In the genomic region with DNA sequence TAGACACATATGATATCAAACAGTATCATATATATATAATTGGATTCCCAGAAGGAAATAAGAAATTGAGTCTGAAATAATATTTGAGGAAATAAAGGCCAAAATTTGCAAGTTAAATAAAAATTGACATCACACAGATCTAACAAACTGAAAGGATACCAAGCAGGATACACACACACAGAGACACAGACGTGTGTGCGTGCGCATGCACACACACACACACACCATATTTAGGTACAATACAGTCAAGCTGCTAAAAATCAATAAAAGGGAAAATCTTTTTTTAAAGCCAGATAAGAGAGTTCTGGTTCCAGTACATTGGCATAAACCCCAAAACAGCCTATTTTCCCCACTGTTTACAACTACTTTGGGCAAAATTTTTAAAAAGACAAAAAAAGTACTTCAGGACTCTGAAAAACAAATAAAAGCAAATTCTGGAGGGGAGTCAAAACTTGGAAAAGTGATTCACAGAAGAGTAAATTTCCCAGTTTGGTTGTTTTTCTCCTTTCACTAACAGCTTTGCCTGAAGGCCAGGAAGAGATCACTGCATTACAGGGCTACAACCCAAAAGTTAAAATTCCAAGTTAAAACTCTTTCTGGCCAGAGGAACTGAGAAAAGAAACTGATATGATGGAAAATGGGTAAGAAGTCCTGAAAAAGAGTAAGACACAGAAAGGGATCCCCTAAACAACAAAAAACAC, we compare ENCODE assay signal across 16 cellular contexts. TPM values are rescaled to one million over a fixed set of nuclear protein-coding genes. Genes with fewer than 3 reads are reported as not detected.
DNase-seq lines count a peak whose midpoint lies in the region; ATAC-seq and TF ChIP-seq lines count a peak whose summit lies in the region.
"Had no signal": no experiment of that assay in that cellular context is flagged by ENCODE, and none has a peak within 500 bp of the region (broad histone marks: within the 10 kb centered on the region; RNA-seq: fewer than 3 reads in every experiment).

No MANE protein-coding gene starts in this region.

- H3K27me3 ChIP-seq in OCI-LY1 (ENCODE audit: insufficient read depth, low read length) (no peaks in the 10 kb centered on the region), endodermal cell (ENCODE audit: control insufficient read depth, insufficient read depth, low read length, poor library complexity, severe bottlenecking) (no peaks in the 10 kb centered on the region), spleen (replicated peaks in 1 of 7) (no peaks in the 10 kb centered on the region)
- H3K27me3 ChIP-seq: left lung had no signal

- H3K4me3 Mint-ChIP-seq in activated CD4-positive, alpha-beta T cell treated with anti-CD3 and anti-CD28 coated beads, Interleukin-2, amount 10 ng/mL, durations not matched to agents 24 days and 14 days, result no peak overlapping the region
- H3K4me3 Mint-ChIP-seq in endodermal cell, result no peak overlapping the region
- H3K4me3 Mint-ChIP-seq: activated CD4-positive, alpha-beta memory T cell treated with anti-CD3 and anti-CD28 coated beads for 36 hours; activated naive CD8-positive, alpha-beta T cell treated with anti-CD3 and anti-CD28 coated beads, Interleukin-2, amount 10 ng/mL, durations not matched to agents 7 days and 5 days had no signal

- no peaks in the 10 kb centered on the region for H3F3A ChIP-seq in OCI-LY1 (ENCODE audit: insufficient read depth, low read length)

- peak overlapping the region; percentile 16; the same call in 1 of the 2 replicates for H3K4me2 ChIP-seq in OCI-LY1 (ENCODE audit: low read length)

- no peaks in the 10 kb centered on the region for H3K9me2 ChIP-seq in OCI-LY1 (ENCODE audit: low read depth, low read length)

- DNase-seq in activated CD4-positive, alpha-beta T cell treated with anti-CD3 and anti-CD28 coated beads, Interleukin-2, amount 10 ng/mL, durations not matched to agents 24 days and 14 days, result peak; percentile 15
- no peak for DNase-seq in activated CD4-positive, alpha-beta T cell treated with anti-CD3 and anti-CD28 coated beads, Interleukin-2, amount 50 U/mL, for 4 hours
- no peak for DNase-seq in endodermal cell
- no peak for DNase-seq in spleen
- no peak for DNase-seq in G401 (ENCODE audit: low spot score)
- DNase-seq: 8988T; activated CD4-positive, alpha-beta memory T cell treated with anti-CD3 and anti-CD28 coated beads for 36 hours; activated naive CD8-positive, alpha-beta T cell treated with anti-CD3 and anti-CD28 coated beads, Interleukin-2, amount 10 ng/mL, durations not matched to agents 7 days and 5 days; left lung; stimulated activated CD4-positive, alpha-beta T cell treated with anti-CD3 and anti-CD28 coated beads, Interleukin-1b, Interleukin-23, amount 100 ng/mL, for 48 hours; stimulated activated naive CD8-positive, alpha-beta T cell treated with anti-CD3 and anti-CD28 coated beads, Interleukin-15, amount 100 ng/mL, for 72 hours; T-helper 1 cell had no signal

- peaks cover 73% of the 10 kb centered on the region for H3K4me1 ChIP-seq in OCI-LY1 (ENCODE audit: insufficient read depth, low read length, severe bottlenecking)
- H3K4me1 ChIP-seq in endodermal cell (ENCODE audit: control insufficient read depth, insufficient read depth, low read length), result no peaks in the 10 kb centered on the region
- peaks cover 47 to 100% (median 91%) of the 10 kb centered on the region in 6 donors for H3K4me1 ChIP-seq in spleen

- in situ Hi-C loops in G401 (cut with HindIII; ENCODE audit: low sequenced_read_pairs), result no loop called here

- H3K9me3 Mint-ChIP-seq in activated CD4-positive, alpha-beta T cell treated with anti-CD3 and anti-CD28 coated beads, Interleukin-2, amount 10 ng/mL, durations not matched to agents 24 days and 14 days, result no peaks in the 10 kb centered on the region
- no peaks in the 10 kb centered on the region for H3K9me3 Mint-ChIP-seq in endodermal cell
- H3K9me3 Mint-ChIP-seq: activated CD4-positive, alpha-beta memory T cell treated with anti-CD3 and anti-CD28 coated beads for 36 hours; stimulated activated naive CD8-positive, alpha-beta T cell treated with anti-CD3 and anti-CD28 coated beads, Interleukin-15, amount 100 ng/mL, for 72 hours had no signal

- H4K20me1 ChIP-seq in OCI-LY1 (ENCODE audit: insufficient read depth, low read length), result no peaks in the 10 kb centered on the region; the same call in 1 of the 2 replicates

- H3K4me3 ChIP-seq in OCI-LY1 (ENCODE audit: low read depth, low read length, poor library complexity, severe bottlenecking) (no peak overlapping the region), endodermal cell (ENCODE audit: low read length) (no peak overlapping the region), spleen (no peak overlapping the region)
- H3K4me3 ChIP-seq: K562, left lung had no signal

- ATAC-seq in GM18520 (IDR thresholded peaks at IDR 0.05; ENCODE audit: unreplicated experiment), result no peak
- no peak for ATAC-seq in GM21526 (IDR thresholded peaks at IDR 0.05; ENCODE audit: low FRiP score, unreplicated experiment)
- ATAC-seq: K562; left lung; stimulated activated naive CD8-positive, alpha-beta T cell treated with anti-CD3 and anti-CD28 coated beads, Interleukin-15, amount 100 ng/mL, for 72 hours had no signal

- 87 to 90% methylated on average over 3 of the region's 3 CpGs for WGBS in endodermal cell (ENCODE audit: insufficient coverage in 1 of 2, insufficient read length in 1 of 2), 2 experiments
- 71 to 80% (median 75%) methylated on average over 3 of the region's 3 CpGs for WGBS in spleen, 5 donors

- H3K27ac ChIP-seq in OCI-LY1 (ENCODE audit: low read depth, low read length, poor library complexity, severe bottlenecking) (no peak overlapping the region), endodermal cell (ENCODE audit: low read depth, low read length) (no peak overlapping the region), spleen (peak overlapping the region in 5 of 8 donors; percentile 0 to 54 (median 10))
- H3K27ac ChIP-seq: left lung had no signal

- TF ChIP-seq POLR2A in spleen (IDR thresholded peaks at IDR 0.05), result no peak

- intact Hi-C loops in activated CD4-positive, alpha-beta T cell treated with anti-CD3 and anti-CD28 coated beads, Interleukin-2, amount 10 ng/mL, durations not matched to agents 24 days and 14 days (cut with micrococcal nuclease), result no loop called here
- intact Hi-C loops in spleen (cut with DNase I; ENCODE audit: low total_unique reads), result no loop called here

- no peak overlapping the region for H3K27ac Mint-ChIP-seq in activated CD4-positive, alpha-beta T cell treated with anti-CD3 and anti-CD28 coated beads, Interleukin-2, amount 10 ng/mL, durations not matched to agents 24 days and 14 days
- peak overlapping the region; percentile 28 for H3K27ac Mint-ChIP-seq in endodermal cell
- H3K27ac Mint-ChIP-seq: activated CD4-positive, alpha-beta memory T cell treated with anti-CD3 and anti-CD28 coated beads for 36 hours; activated naive CD8-positive, alpha-beta T cell treated with anti-CD3 and anti-CD28 coated beads, Interleukin-2, amount 10 ng/mL, durations not matched to agents 7 days and 5 days; stimulated activated naive CD8-positive, alpha-beta T cell treated with anti-CD3 and anti-CD28 coated beads, Interleukin-15, amount 100 ng/mL, for 72 hours had no signal

- H3K9ac ChIP-seq in OCI-LY1 (ENCODE audit: low read length) (no peak overlapping the region), endodermal cell (ENCODE audit: extremely low read depth, low read length, poor library complexity, severe bottlenecking) (no peak overlapping the region)

- H3K79me2 ChIP-seq in OCI-LY1 (ENCODE audit: insufficient read depth, low read length), result peaks cover 100% of the 10 kb centered on the region

- H3K4me1 Mint-ChIP-seq in activated CD4-positive, alpha-beta T cell treated with anti-CD3 and anti-CD28 coated beads, Interleukin-2, amount 10 ng/mL, durations not matched to agents 24 days and 14 days, result peaks cover 63% of the 10 kb centered on the region
- peaks cover 28% of the 10 kb centered on the region for H3K4me1 Mint-ChIP-seq in endodermal cell

- H3K36me3 ChIP-seq in OCI-LY1 (ENCODE audit: insufficient read depth, low read length) (no peaks in the 10 kb centered on the region), endodermal cell (ENCODE audit: control insufficient read depth, insufficient read depth, low read length) (no peaks in the 10 kb centered on the region), spleen (no peaks in the 10 kb centered on the region)
- H3K36me3 ChIP-seq: left lung had no signal

- no peak for TF ChIP-seq CTCF in OCI-LY1 (IDR thresholded peaks at IDR 0.05; ENCODE audit: low read length)
- no peak for TF ChIP-seq CTCF in endodermal cell (conservative IDR thresholded peaks at IDR 0.05)
- TF ChIP-seq CTCF in spleen (IDR thresholded peaks at IDR 0.05 in 8 of 11, conservative IDR thresholded peaks at IDR 0.05 in 3 of 11), result no peak

- no peaks in the 10 kb centered on the region for H3K9me3 ChIP-seq in OCI-LY1 (ENCODE audit: low read length)
- H3K9me3 ChIP-seq in endodermal cell (ENCODE audit: control insufficient read depth, low read length), result no peaks in the 10 kb centered on the region
- no peaks in the 10 kb centered on the region for H3K9me3 ChIP-seq in spleen
- H3K9me3 ChIP-seq: left lung had no signal

- H3K27me3 Mint-ChIP-seq in activated CD4-positive, alpha-beta T cell treated with anti-CD3 and anti-CD28 coated beads, Interleukin-2, amount 10 ng/mL, durations not matched to agents 24 days and 14 days, result no peaks in the 10 kb centered on the region
- H3K27me3 Mint-ChIP-seq in endodermal cell (ENCODE audit: insufficient read depth), result no peaks in the 10 kb centered on the region
- H3K27me3 Mint-ChIP-seq: activated CD4-positive, alpha-beta memory T cell treated with anti-CD3 and anti-CD28 coated beads for 36 hours; activated naive CD8-positive, alpha-beta T cell treated with anti-CD3 and anti-CD28 coated beads, Interleukin-2, amount 10 ng/mL, durations not matched to agents 7 days and 5 days; stimulated activated naive CD8-positive, alpha-beta T cell treated with anti-CD3 and anti-CD28 coated beads, Interleukin-15, amount 100 ng/mL, for 72 hours had no signal

- no peak overlapping the region for H2AFZ ChIP-seq in OCI-LY1 (ENCODE audit: low read length)

- H3K36me3 Mint-ChIP-seq in activated CD4-positive, alpha-beta T cell treated with anti-CD3 and anti-CD28 coated beads, Interleukin-2, amount 10 ng/mL, durations not matched to agents 24 days and 14 days (ENCODE audit: low read depth), result peaks cover 15% of the 10 kb centered on the region
- no peaks in the 10 kb centered on the region for H3K36me3 Mint-ChIP-seq in endodermal cell (ENCODE audit: low read depth)
- H3K36me3 Mint-ChIP-seq: activated CD4-positive, alpha-beta memory T cell treated with anti-CD3 and anti-CD28 coated beads for 36 hours had no signal

RNA-seq across cellular contexts. Expression of gene MYCBP2, which starts 16.2 kb away (rescaled TPM):
- total RNA-seq in activated CD4-positive, alpha-beta T cell treated with anti-CD3 and anti-CD28 coated beads, Interleukin-2, amount 10 ng/mL, durations not matched to agents 24 days and 14 days, result 94.6 and 119 TPM in 2 replicates
- total RNA-seq in endodermal cell (10 to 100 TPM; 32.5 to 32.9 TPM), spleen (100 to 1,000 TPM; 169 to 251 (median 217) TPM)
- 23.6 TPM for polyA plus RNA-seq in endodermal cell (2013, experiment 1 of 2)
- polyA plus RNA-seq in endodermal cell (2013, experiment 2 of 2), result 25.3 TPM
- 10 to 100 TPM; 55.2 to 66.4 (median 61.3) TPM for polyA plus RNA-seq in spleen
- total RNA-seq in G401 (2014; rRNA removed; shearing (Covaris generic)), result 7.9 and 9.2 TPM in 2 replicates

Comparison
In these comparisons a context has a peak if more than half of its experiments do, and no peak if none do; other contexts are left out.
1. H3K27ac ChIP-seq: peak in spleen (5 of 8); none in OCI-LY1 (single experiment) and endodermal cell (single experiment).